22 cellular contexts compared by ENCODE assay signal in genomic region chr4:77002721-77003120, GRCh38. TPM values are rescaled to one million over a fixed set of nuclear protein-coding genes. Genes with fewer than 3 reads are reported as not detected.
DNase-seq lines count a peak whose midpoint lies in the region; ATAC-seq and TF ChIP-seq lines count a peak whose summit lies in the region.
"Had no signal": no experiment of that assay in that cellular context is flagged by ENCODE, and none has a peak within 500 bp of the region (broad histone marks: within the 10 kb centered on the region; RNA-seq: fewer than 3 reads in every experiment).

No MANE protein-coding gene starts in this region.

- H2BK5ac ChIP-seq in IMR-90 (ENCODE audit: low read depth, low read length, poor library complexity, severe bottlenecking): peak overlapping the region; percentile 83

- no peak overlapping the region for H3K9ac ChIP-seq in IMR-90 (ENCODE audit: low read depth, low read length)
- peak overlapping the region; percentile 80 for H3K9ac ChIP-seq in skeletal muscle satellite cell (ENCODE audit: low read depth, low read length)
- no peak overlapping the region for H3K9ac ChIP-seq in colonic mucosa (ENCODE audit: low read depth in 2 of 2, low read length in 2 of 2)

- no peak for TF ChIP-seq CTCF in IMR-90 (conservative IDR thresholded peaks at IDR 0.05; ENCODE audit: low read depth, low read length)
- TF ChIP-seq CTCF in brain (conservative IDR thresholded peaks at IDR 0.05): no peak
- TF ChIP-seq CTCF in colonic mucosa (IDR thresholded peaks at IDR 0.05): no peak
- TF ChIP-seq CTCF in lower leg skin (IDR thresholded peaks at IDR 0.05): no peak

- H3K4me3 Mint-ChIP-seq in brain: peak overlapping the region in 4 of 5 experiments; percentile 5 to 45 (median 25)
- H3K4me3 Mint-ChIP-seq: activated naive CD4-positive, alpha-beta T cell treated with anti-CD3 and anti-CD28 coated beads for 36 hours; B cell; effector memory CD8-positive, alpha-beta T cell; natural killer cell had no signal

- H2AFZ ChIP-seq in IMR-90 (replicated peaks; ENCODE audit: low read length, poor library complexity): no peak overlapping the region

- H3K9me1 ChIP-seq in IMR-90 (ENCODE audit: insufficient read depth, low read length): peaks cover 18% of the 10 kb centered on the region

- peaks cover 87% of the 10 kb centered on the region for H3K4me1 Mint-ChIP-seq in brain

- peak overlapping the region; percentile 62; the same call in 1 of the 2 replicates for H3K18ac ChIP-seq in IMR-90 (ENCODE audit: low read depth, low read length)

- no peak overlapping the region for H4K5ac ChIP-seq in IMR-90 (ENCODE audit: low read depth, low read length)

- H3K23ac ChIP-seq in IMR-90 (ENCODE audit: low read depth, low read length): peak overlapping the region; percentile 43; the same call in 1 of the 2 replicates

- H3K27ac ChIP-seq in IMR-90 (ENCODE audit: insufficient read depth, low read length) (no peak overlapping the region; the same call in 1 of the 2 replicates), colonic mucosa (no peak overlapping the region)
- H3K27ac ChIP-seq: testis had no signal

- intact Hi-C loops in IMR-90 (cut with micrococcal nuclease): no loop called here
- intact Hi-C loops in colonic mucosa (cut with DNase I): no loop called here
- intact Hi-C loops in lower leg skin (cut with DNase I; ENCODE audit: low total_unique reads): no loop called here

- ATAC-seq in IMR-90 (ENCODE audit: low read depth): no peak
- ATAC-seq: effector memory CD8-positive, alpha-beta T cell; GM12878; natural killer cell had no signal

- H3K4me2 ChIP-seq in IMR-90 (ENCODE audit: low read depth, low read length) (0 out of 2 replicates have a peak overlapping the region, but pooled peaks have one; percentile 17), skeletal muscle satellite cell (ENCODE audit: low read length) (peak overlapping the region; percentile 68)

- H2BK15ac ChIP-seq in IMR-90 (ENCODE audit: low read depth, low read length): no peak overlapping the region

- H3K36me3 ChIP-seq in IMR-90 (ENCODE audit: control insufficient read depth, insufficient read depth, low read length) (peaks cover 41% of the 10 kb centered on the region), skeletal muscle satellite cell (ENCODE audit: insufficient read depth, low read length) (peaks cover 81% of the 10 kb centered on the region), colonic mucosa (no peaks in the 10 kb centered on the region)

- peaks cover 94% of the 10 kb centered on the region for H3K36me3 Mint-ChIP-seq in brain
- H3K36me3 Mint-ChIP-seq: natural killer cell had no signal

- H3K9me3 ChIP-seq in IMR-90 (ENCODE audit: control insufficient read depth, insufficient read depth, low read length) (no peaks in the 10 kb centered on the region), skeletal muscle satellite cell (replicated peaks; ENCODE audit: low read length) (no peaks in the 10 kb centered on the region), colonic mucosa (no peaks in the 10 kb centered on the region)
- H3K9me3 ChIP-seq: left lung, testis had no signal

- CTCF ChIA-PET in IMR-90 (lab: Yijun Ruan, JAX): no interaction called here

- no TSS peak for BruUV-seq in IMR-90 (replicated peaks; lab: Mats Ljungman, UMichigan)

- H3K27me3 Mint-ChIP-seq in brain: no peaks in the 10 kb centered on the region
- H3K27me3 Mint-ChIP-seq: B cell; effector memory CD8-positive, alpha-beta T cell had no signal

- H2AK5ac ChIP-seq in IMR-90 (ENCODE audit: low read depth, low read length): 0 out of 2 replicates have a peak overlapping the region, but pooled peaks have one; percentile 17

- H3K4ac ChIP-seq in IMR-90 (ENCODE audit: low read depth, low read length): peak overlapping the region; percentile 46; the same call in 1 of the 2 replicates

- H4K8ac ChIP-seq in IMR-90 (ENCODE audit: low read depth in 2 of 2, low read length in 2 of 2): peak overlapping the region; percentile 24 to 42; a peak in 2 of 4 replicates

- WGBS in IMR-90 (ENCODE audit: extremely low coverage in 2 of 2, insufficient read length in 1 of 2), 2 experiments: 79% methylated on average over 2 of the region's 4 CpGs; no CpG with 5 or more reads in 1 of the 2 experiments
- WGBS in lower leg skin, 2 donors: 68 to 76% methylated on average over 4 of the region's 4 CpGs

- TF ChIP-seq RAD21 in IMR-90 (IDR thresholded peaks at IDR 0.05; ENCODE audit: low read length): no peak

- no peak for TF ChIP-seq POLR2A in IMR-90 (IDR thresholded peaks at IDR 0.05; ENCODE audit: low read depth, low read length)
- TF ChIP-seq POLR2A in lower leg skin (IDR thresholded peaks at IDR 0.05): no peak

- POLR2A ChIA-PET in IMR-90 (lab: Charles Lee; ENCODE audit: unreplicated experiment): no interaction called here

- peak overlapping the region in 4 of 5 experiments; percentile 59 to 86 (median 67) for H3K27ac Mint-ChIP-seq in brain
- H3K27ac Mint-ChIP-seq: activated naive CD4-positive, alpha-beta T cell treated with anti-CD3 and anti-CD28 coated beads for 36 hours; B cell; effector memory CD8-positive, alpha-beta T cell; natural killer cell had no signal

- no peak overlapping the region for H3K56ac ChIP-seq in IMR-90 (ENCODE audit: extremely low read depth, insufficient read depth, low read length)

- 0 out of 2 replicates have a peak overlapping the region, but pooled peaks have one; percentile 5 for H2BK20ac ChIP-seq in IMR-90 (ENCODE audit: low read depth, low read length)

- H3K14ac ChIP-seq in IMR-90 (replicated peaks; ENCODE audit: low read depth, low read length): no peak overlapping the region; the same call in 1 of the 2 replicates

- in situ Hi-C loops in IMR-90 (cut with MboI; ENCODE audit: low sequenced_read_pairs): no loop called here

- H4K91ac ChIP-seq in IMR-90 (ENCODE audit: insufficient read depth, low read depth, low read length): no peak overlapping the region

- dilution Hi-C loops in IMR-90 (cut with HindIII; ENCODE audit: low sequenced_read_pairs, unreplicated experiment): no loop called here

- H3K27me3 ChIP-seq in IMR-90 (ENCODE audit: control insufficient read depth, insufficient read depth, low read length) (no peaks in the 10 kb centered on the region), skeletal muscle satellite cell (ENCODE audit: control insufficient read depth, insufficient read depth, low read length) (no peaks in the 10 kb centered on the region), colonic mucosa (no peaks in the 10 kb centered on the region)
- H3K27me3 ChIP-seq: left lung, testis had no signal

- DNase-seq in IMR-90 (no peak), lung microvascular endothelial cell (ENCODE audit: low read depth in 2 of 2) (peak; percentile 48 to 83), NCI-H1048 (lab: John Stamatoyannopoulos, UW) (no peak), colonic mucosa (no peak), lower leg skin (ENCODE audit: low spot score in 2 of 2) (no peak)
- DNase-seq: activated CD4-positive, alpha-beta T cell treated with anti-CD3 and anti-CD28 coated beads for 1 hour; activated CD8-positive, alpha-beta memory T cell treated with anti-CD3 and anti-CD28 coated beads, Interleukin-2, amount 50 U/mL, for 4 hours; activated naive CD4-positive, alpha-beta T cell treated with anti-CD3 and anti-CD28 coated beads for 36 hours; Calu3; effector memory CD8-positive, alpha-beta T cell; Karpas-422; left lung; natural killer cell; NCI-H1417 treated with DMSO at 0.1 percent for 48 hours; NCI-H446; retina; SHP77 treated with DMSO at 0.1 percent for 48 hours; testis had no signal

- H4K20me1 ChIP-seq in IMR-90 (ENCODE audit: insufficient read depth, low read length): peaks cover 35% of the 10 kb centered on the region

- H3K9me3 Mint-ChIP-seq in brain: peaks cover 0 to 9% (median 0%) of the 10 kb centered on the region in 5 experiments
- H3K9me3 Mint-ChIP-seq: activated naive CD4-positive, alpha-beta T cell treated with anti-CD3 and anti-CD28 coated beads for 36 hours; effector memory CD8-positive, alpha-beta T cell; natural killer cell had no signal

- no peak overlapping the region for H2AK9ac ChIP-seq in IMR-90 (replicated peaks; ENCODE audit: low read depth, low read length, poor library complexity)

- H3K4me3 ChIP-seq in IMR-90 (ENCODE audit: insufficient read depth, low read depth, low read length): no peak overlapping the region
- H3K4me3 ChIP-seq in skeletal muscle satellite cell (ENCODE audit: low read length): no peak overlapping the region
- H3K4me3 ChIP-seq in colonic mucosa: no peak overlapping the region
- no peak overlapping the region for H3K4me3 ChIP-seq in lower leg skin (ENCODE audit: low read depth, poor library complexity, severe bottlenecking)
- H3K4me3 ChIP-seq: GM12878, left lung, testis had no signal

- H2BK120ac ChIP-seq in IMR-90 (ENCODE audit: low read depth, low read length): no peak overlapping the region

- H3K79me1 ChIP-seq in IMR-90 (ENCODE audit: low read depth in 1 of 2, low read length in 2 of 2): peaks cover 27 to 66% of the 10 kb centered on the region in 2 experiments; a peak in 3 of 4 replicates

- H3K4me1 ChIP-seq in IMR-90 (ENCODE audit: control insufficient read depth, insufficient read depth, low read length) (peaks cover 22% of the 10 kb centered on the region), skeletal muscle satellite cell (ENCODE audit: control insufficient read depth, insufficient read depth, low read length) (peaks cover 55% of the 10 kb centered on the region), colonic mucosa (no peaks in the 10 kb centered on the region)

TF ChIP-seq in IMR-90, 13 proteins besides CTCF, POLR2A, EP300 and RAD21 (continues in another document):
- TF ChIP-seq USF2 (IDR thresholded peaks at IDR 0.05; ENCODE audit: low read depth, low read length): no peak

RNA-seq across cellular contexts. Expression of gene SEPTIN11, which starts 53.2 kb away (rescaled TPM):
- total RNA-seq in IMR-90 (2012; rRNA removed): 573 and 632 TPM in 2 replicates
- polyA plus RNA-seq in IMR-90 (2012; rRNA removed): 258 and 267 TPM in 2 replicates
- 75.9 and 85.0 TPM in 2 replicates for polyA plus RNA-seq in IMR-90 (2012; cell fraction: cytosol; rRNA removed)
- polyA plus RNA-seq in IMR-90 (2012; cell fraction: nucleus; rRNA removed; ENCODE audit: low replicate concordance): 36.2 and 197 TPM in 2 replicates
- polyA plus RNA-seq in brain (ENCODE audit: insufficient read depth, low read depth, low replicate concordance): 35.8 TPM
- total RNA-seq in lung microvascular endothelial cell: 107 and 161 TPM in 2 replicates
- 107 and 109 TPM in 2 replicates for total RNA-seq in skeletal muscle satellite cell (2012; rRNA removed)
- total RNA-seq in colonic mucosa: 100 to 1,000 TPM; 114 to 134 TPM
- total RNA-seq in lower leg skin: 100 to 1,000 TPM in 1 of 4 donors, 10 to 100 TPM in 3; 38.2 to 104 (median 44.9) TPM

Comparison
In these comparisons a context has a peak if more than half of its experiments do, and no peak if none do; other contexts are left out.
1. DNase-seq: peak in lung microvascular endothelial cell (2 of 2); none in IMR-90 (single experiment), NCI-H1048 (single experiment), colonic mucosa (single experiment) and lower leg skin (0 of 2).